8 cellular contexts compared by ENCODE assay signal in genomic region chr11:5600374-5600851, GRCh38. TPM values are rescaled to one million over a fixed set of nuclear protein-coding genes. Genes with fewer than 3 reads are reported as not detected.
DNase-seq lines count a peak whose midpoint lies in the region; ATAC-seq and TF ChIP-seq lines count a peak whose summit lies in the region.

No MANE protein-coding gene starts in this region.

- H3K27ac Mint-ChIP-seq in naive B cell = peak overlapping the region in 1 of 6 donors; percentile 12

- H3K4me1 Mint-ChIP-seq in naive B cell = peaks cover 12 to 13% (median 13%) of the 10 kb centered on the region in 3 donors

- no peaks in the 10 kb centered on the region for H3K27me3 Mint-ChIP-seq in naive B cell

- no peak overlapping the region for H3K4me3 Mint-ChIP-seq in naive B cell

- TF ChIP-seq POLR2A in erythroblast (IDR thresholded peaks at IDR 0.05; ENCODE audit: low read length) = no peak

- no peaks in the 10 kb centered on the region for H3K36me3 Mint-ChIP-seq in naive B cell

- no peak overlapping the region for H3K4me3 ChIP-seq in AG10803 (ENCODE audit: low read length)

- TF ChIP-seq CTCF in AG10803 (conservative IDR thresholded peaks at IDR 0.05; ENCODE audit: low read length) = peak; percentile 82

- DNase-seq in AG10803 (ENCODE audit: low read depth) (peak; percentile 74), NCI-H510A treated with DMSO at 0.1 percent for 48 hours (lab: John Stamatoyannopoulos, UW) (peak; percentile 1), erythroblast (lab: John Stamatoyannopoulos, UW) (peak; percentile 88 to 91), naive B cell (peak; percentile 48)
- peak; percentile 10 to 34 for DNase-seq in activated CD8-positive, alpha-beta memory T cell treated with anti-CD3 and anti-CD28 coated beads for 1 hour (ENCODE audit: extremely low read depth in 1 of 2, low read depth in 1 of 2)
- DNase-seq in stimulated activated naive CD4-positive, alpha-beta T cell treated with Interleukin-2 at 50 U/mL for 16 hours (lab: John Stamatoyannopoulos, UW) = peak; percentile 36

- ATAC-seq in GM18517 (IDR thresholded peaks at IDR 0.05; ENCODE audit: unreplicated experiment) (peak; percentile 89), HG02973 (IDR thresholded peaks at IDR 0.05; ENCODE audit: unreplicated experiment) (peak; percentile 92), naive B cell (ENCODE audit: low read depth in 2 of 2) (peak; percentile 91 to 96)

- H3K9me3 Mint-ChIP-seq in naive B cell = no peaks in the 10 kb centered on the region

RNA-seq across cellular contexts. Expression of gene TRIM6, which starts 4.0 kb away (rescaled TPM):
- under 1 TPM in 1 of 6 donors, not detected in 5; 0.22 TPM for polyA plus RNA-seq in naive B cell (ENCODE audit: low read depth in 6 of 6)

RNA-seq across cellular contexts. Expression of gene OR52B6, which starts 19.7 kb away (rescaled TPM):
- polyA plus RNA-seq in naive B cell (ENCODE audit: low read depth in 6 of 6) = under 1 TPM in 1 of 6 donors, not detected in 5; 0.33 TPM

RNA-seq across cellular contexts. Expression of gene TRIM34, which starts 24.4 kb away (rescaled TPM):
- 10 to 100 TPM; 25.3 to 58.5 (median 30.8) TPM for polyA plus RNA-seq in naive B cell (ENCODE audit: low read depth in 6 of 6)

RNA-seq across cellular contexts. Expression of gene OR52H1, which starts 52.1 kb away (rescaled TPM):
- not detected for polyA plus RNA-seq in naive B cell (ENCODE audit: low read depth in 6 of 6)

Comparison
In these comparisons a context has a peak if more than half of its experiments do, and no peak if none do; other contexts are left out.
1. DNase-seq: peak in every context shown above with its lines; median percentile 90 in erythroblast; 74 in AG10803; 48 in naive B cell; 36 in stimulated activated naive CD4-positive, alpha-beta T cell treated with Interleukin-2 at 50 U/mL for 16 hours; 22 in activated CD8-positive, alpha-beta memory T cell treated with anti-CD3 and anti-CD28 coated beads for 1 hour; 1 in NCI-H510A treated with DMSO at 0.1 percent for 48 hours.